ENCODE assay signal across 1 cellular context in the genomic region with DNA sequence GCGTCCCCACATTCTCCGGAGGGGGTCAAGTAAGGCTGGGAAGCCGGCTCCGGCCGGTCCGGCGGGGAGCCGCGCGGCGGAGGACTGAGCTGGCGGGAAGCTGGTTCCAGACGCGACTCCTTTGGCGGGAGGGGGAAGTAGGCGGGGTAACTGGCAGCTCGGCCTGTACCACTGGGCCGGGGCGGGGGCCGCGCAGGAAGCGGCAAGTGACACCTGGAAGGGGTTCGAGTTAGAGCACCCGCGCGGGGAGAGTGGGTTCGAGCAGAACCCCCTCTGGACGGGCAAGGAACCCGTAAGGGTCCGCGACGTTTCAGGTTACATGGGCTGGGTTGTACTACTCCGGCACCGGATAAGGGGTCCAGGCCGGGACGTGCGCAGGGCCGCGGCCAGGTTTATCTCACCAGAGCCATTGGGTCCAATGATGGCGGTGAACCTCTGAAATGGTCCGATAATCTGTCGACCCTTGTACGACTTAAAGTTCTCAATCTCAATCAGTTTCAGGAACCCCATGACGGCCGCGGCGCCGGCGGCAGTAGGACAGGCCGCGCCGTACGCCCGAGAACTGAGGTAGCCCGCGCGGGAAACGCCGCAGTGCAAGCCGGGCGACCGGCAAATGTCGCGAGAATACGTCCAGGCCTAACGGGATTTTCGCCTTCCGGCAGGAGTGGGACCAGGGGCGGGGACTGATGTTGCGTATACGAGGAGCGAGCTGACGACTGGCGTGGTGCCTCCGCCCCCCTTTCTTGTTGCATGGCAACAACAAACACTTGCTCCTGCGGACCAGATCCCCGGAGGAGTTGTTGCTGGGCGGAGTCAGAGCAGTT.
A peak's percentile ranks its signal among the peaks of the same experiment; 100 is the strongest.
TF ChIP-seq lines count a peak whose summit lies in the region.

A gene (plus strand): TSS at position 783 of the 824 bp plus-strand sequence. CDS start 3,404 bp downstream, outside the sequence.
A gene (minus strand): TSS at position 564 of the 824 bp plus-strand sequence. CDS start 54 bp downstream, at position 510.

TF ChIP-seq in HepG2, 621 proteins besides CTCF, POLR2A, EP300 and RAD21 (continues in another document):
- TF ChIP-seq ZNF34 (CRISPR knock-in tag; IDR thresholded peaks at IDR 0.05; ENCODE audit: borderline replicate concordance) (no peak), CREB1 (IDR thresholded peaks at IDR 0.05) (peak; percentile 59), CREB1 (CRISPR knock-in tag; IDR thresholded peaks at IDR 0.05) (0 out of 2 replicates have a peak, but pooled peaks have one; percentile 16), ZNF850 (CRISPR knock-in tag; conservative IDR thresholded peaks at IDR 0.05) (no peak), THAP11 (CRISPR knock-in tag; IDR thresholded peaks at IDR 0.05) (peak; percentile 82), KLF16 (CRISPR knock-in tag; IDR thresholded peaks at IDR 0.05) (no peak), CHD4 (IDR thresholded peaks at IDR 0.05; ENCODE audit: borderline replicate concordance, low read length) (no peak), ZNF761 (CRISPR knock-in tag; conservative IDR thresholded peaks at IDR 0.05) (no peak), ZBTB21 (CRISPR knock-in tag; IDR thresholded peaks at IDR 0.05) (no peak), ZNF703 (CRISPR knock-in tag; IDR thresholded peaks at IDR 0.05; ENCODE audit: borderline replicate concordance) (no peak), KAT8 (CRISPR knock-in tag; IDR thresholded peaks at IDR 0.05) (peak; percentile 80; the same call in 1 of the 2 replicates), NPAS2 (CRISPR knock-in tag; IDR thresholded peaks at IDR 0.05; ENCODE audit: borderline replicate concordance) (no peak), DMAP1 (CRISPR knock-in tag; IDR thresholded peaks at IDR 0.05) (peak; percentile 76), NBN (conservative IDR thresholded peaks at IDR 0.05) (no peak), BHLHE40 (IDR thresholded peaks at IDR 0.05; ENCODE audit: low read length) (peak; percentile 59), KMT2A (CRISPR knock-in tag; IDR thresholded peaks at IDR 0.05) (peak; percentile 33; the same call in 1 of the 2 replicates), ZNF317 (CRISPR knock-in tag; IDR thresholded peaks at IDR 0.05) (no peak), GABPA (IDR thresholded peaks at IDR 0.05; ENCODE audit: low read depth, low read length) (peak; percentile 13; the same call in 1 of the 2 replicates), GABPA (CRISPR knock-in tag; IDR thresholded peaks at IDR 0.05; ENCODE audit: low read depth) (peak; percentile 73), FOXK2 (IDR thresholded peaks at IDR 0.05) (no peak), RFX1 (IDR thresholded peaks at IDR 0.05) (peak; percentile 69), ZNF256 (CRISPR knock-in tag; conservative IDR thresholded peaks at IDR 0.05) (no peak), ZNF792 (CRISPR knock-in tag; IDR thresholded peaks at IDR 0.05) (peak; percentile 2; the same call in 1 of the 2 replicates), GTF3A (CRISPR knock-in tag; conservative IDR thresholded peaks at IDR 0.05) (no peak), ZNF230 (CRISPR knock-in tag; IDR thresholded peaks at IDR 0.05) (no peak), MXI1 (IDR thresholded peaks at IDR 0.05; ENCODE audit: borderline replicate concordance, low read depth, low read length) (peak; percentile 75; the same call in 1 of the 3 replicates), SCMH1 (CRISPR knock-in tag; IDR thresholded peaks at IDR 0.05; ENCODE audit: borderline replicate concordance) (no peak), CBX1 (IDR thresholded peaks at IDR 0.05; ENCODE audit: low read depth) (no peak), KDM5B (CRISPR knock-in tag; IDR thresholded peaks at IDR 0.05; ENCODE audit: borderline replicate concordance) (peak; percentile 38; the same call in 1 of the 2 replicates), ZNF577 (CRISPR knock-in tag; IDR thresholded peaks at IDR 0.05; ENCODE audit: borderline replicate concordance, low read depth) (no peak), ZNF891 (CRISPR knock-in tag; IDR thresholded peaks at IDR 0.05) (no peak), SOX6 (IDR thresholded peaks at IDR 0.05) (no peak), SOX6 (CRISPR knock-in tag; IDR thresholded peaks at IDR 0.05) (0 out of 2 replicates have a peak, but pooled peaks have one; percentile 21)
- TF ChIP-seq, protein P1, sequence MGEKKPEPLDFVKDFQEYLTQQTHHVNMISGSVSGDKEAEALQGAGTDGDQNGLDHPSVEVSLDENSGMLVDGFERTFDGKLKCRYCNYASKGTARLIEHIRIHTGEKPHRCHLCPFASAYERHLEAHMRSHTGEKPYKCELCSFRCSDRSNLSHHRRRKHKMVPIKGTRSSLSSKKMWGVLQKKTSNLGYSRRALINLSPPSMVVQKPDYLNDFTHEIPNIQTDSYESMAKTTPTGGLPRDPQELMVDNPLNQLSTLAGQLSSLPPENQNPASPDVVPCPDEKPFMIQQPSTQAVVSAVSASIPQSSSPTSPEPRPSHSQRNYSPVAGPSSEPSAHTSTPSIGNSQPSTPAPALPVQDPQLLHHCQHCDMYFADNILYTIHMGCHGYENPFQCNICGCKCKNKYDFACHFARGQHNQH (CRISPR knock-in tag; IDR thresholded peaks at IDR 0.05): no peak
- TF ChIP-seq, protein P2, sequence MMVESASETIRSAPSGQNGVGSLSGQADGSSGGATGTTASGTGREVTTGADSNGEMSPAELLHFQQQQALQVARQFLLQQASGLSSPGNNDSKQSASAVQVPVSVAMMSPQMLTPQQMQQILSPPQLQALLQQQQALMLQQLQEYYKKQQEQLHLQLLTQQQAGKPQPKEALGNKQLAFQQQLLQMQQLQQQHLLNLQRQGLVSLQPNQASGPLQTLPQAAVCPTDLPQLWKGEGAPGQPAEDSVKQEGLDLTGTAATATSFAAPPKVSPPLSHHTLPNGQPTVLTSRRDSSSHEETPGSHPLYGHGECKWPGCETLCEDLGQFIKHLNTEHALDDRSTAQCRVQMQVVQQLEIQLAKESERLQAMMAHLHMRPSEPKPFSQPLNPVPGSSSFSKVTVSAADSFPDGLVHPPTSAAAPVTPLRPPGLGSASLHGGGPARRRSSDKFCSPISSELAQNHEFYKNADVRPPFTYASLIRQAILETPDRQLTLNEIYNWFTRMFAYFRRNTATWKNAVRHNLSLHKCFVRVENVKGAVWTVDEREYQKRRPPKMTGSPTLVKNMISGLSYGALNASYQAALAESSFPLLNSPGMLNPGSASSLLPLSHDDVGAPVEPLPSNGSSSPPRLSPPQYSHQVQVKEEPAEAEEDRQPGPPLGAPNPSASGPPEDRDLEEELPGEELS (CRISPR knock-in tag; IDR thresholded peaks at IDR 0.05): no peak
- TF ChIP-seq, protein P3, sequence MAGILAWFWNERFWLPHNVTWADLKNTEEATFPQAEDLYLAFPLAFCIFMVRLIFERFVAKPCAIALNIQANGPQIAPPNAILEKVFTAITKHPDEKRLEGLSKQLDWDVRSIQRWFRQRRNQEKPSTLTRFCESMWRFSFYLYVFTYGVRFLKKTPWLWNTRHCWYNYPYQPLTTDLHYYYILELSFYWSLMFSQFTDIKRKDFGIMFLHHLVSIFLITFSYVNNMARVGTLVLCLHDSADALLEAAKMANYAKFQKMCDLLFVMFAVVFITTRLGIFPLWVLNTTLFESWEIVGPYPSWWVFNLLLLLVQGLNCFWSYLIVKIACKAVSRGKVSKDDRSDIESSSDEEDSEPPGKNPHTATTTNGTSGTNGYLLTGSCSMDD (CRISPR knock-in tag; IDR thresholded peaks at IDR 0.05): no peak
- TF ChIP-seq, protein P4, sequence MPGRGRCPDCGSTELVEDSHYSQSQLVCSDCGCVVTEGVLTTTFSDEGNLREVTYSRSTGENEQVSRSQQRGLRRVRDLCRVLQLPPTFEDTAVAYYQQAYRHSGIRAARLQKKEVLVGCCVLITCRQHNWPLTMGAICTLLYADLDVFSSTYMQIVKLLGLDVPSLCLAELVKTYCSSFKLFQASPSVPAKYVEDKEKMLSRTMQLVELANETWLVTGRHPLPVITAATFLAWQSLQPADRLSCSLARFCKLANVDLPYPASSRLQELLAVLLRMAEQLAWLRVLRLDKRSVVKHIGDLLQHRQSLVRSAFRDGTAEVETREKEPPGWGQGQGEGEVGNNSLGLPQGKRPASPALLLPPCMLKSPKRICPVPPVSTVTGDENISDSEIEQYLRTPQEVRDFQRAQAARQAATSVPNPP (CRISPR knock-in tag; IDR thresholded peaks at IDR 0.05): no peak
- TF ChIP-seq, protein P5, sequence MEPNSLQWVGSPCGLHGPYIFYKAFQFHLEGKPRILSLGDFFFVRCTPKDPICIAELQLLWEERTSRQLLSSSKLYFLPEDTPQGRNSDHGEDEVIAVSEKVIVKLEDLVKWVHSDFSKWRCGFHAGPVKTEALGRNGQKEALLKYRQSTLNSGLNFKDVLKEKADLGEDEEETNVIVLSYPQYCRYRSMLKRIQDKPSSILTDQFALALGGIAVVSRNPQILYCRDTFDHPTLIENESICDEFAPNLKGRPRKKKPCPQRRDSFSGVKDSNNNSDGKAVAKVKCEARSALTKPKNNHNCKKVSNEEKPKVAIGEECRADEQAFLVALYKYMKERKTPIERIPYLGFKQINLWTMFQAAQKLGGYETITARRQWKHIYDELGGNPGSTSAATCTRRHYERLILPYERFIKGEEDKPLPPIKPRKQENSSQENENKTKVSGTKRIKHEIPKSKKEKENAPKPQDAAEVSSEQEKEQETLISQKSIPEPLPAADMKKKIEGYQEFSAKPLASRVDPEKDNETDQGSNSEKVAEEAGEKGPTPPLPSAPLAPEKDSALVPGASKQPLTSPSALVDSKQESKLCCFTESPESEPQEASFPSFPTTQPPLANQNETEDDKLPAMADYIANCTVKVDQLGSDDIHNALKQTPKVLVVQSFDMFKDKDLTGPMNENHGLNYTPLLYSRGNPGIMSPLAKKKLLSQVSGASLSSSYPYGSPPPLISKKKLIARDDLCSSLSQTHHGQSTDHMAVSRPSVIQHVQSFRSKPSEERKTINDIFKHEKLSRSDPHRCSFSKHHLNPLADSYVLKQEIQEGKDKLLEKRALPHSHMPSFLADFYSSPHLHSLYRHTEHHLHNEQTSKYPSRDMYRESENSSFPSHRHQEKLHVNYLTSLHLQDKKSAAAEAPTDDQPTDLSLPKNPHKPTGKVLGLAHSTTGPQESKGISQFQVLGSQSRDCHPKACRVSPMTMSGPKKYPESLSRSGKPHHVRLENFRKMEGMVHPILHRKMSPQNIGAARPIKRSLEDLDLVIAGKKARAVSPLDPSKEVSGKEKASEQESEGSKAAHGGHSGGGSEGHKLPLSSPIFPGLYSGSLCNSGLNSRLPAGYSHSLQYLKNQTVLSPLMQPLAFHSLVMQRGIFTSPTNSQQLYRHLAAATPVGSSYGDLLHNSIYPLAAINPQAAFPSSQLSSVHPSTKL (CRISPR knock-in tag; IDR thresholded peaks at IDR 0.05): no peak
- TF ChIP-seq, protein P6, sequence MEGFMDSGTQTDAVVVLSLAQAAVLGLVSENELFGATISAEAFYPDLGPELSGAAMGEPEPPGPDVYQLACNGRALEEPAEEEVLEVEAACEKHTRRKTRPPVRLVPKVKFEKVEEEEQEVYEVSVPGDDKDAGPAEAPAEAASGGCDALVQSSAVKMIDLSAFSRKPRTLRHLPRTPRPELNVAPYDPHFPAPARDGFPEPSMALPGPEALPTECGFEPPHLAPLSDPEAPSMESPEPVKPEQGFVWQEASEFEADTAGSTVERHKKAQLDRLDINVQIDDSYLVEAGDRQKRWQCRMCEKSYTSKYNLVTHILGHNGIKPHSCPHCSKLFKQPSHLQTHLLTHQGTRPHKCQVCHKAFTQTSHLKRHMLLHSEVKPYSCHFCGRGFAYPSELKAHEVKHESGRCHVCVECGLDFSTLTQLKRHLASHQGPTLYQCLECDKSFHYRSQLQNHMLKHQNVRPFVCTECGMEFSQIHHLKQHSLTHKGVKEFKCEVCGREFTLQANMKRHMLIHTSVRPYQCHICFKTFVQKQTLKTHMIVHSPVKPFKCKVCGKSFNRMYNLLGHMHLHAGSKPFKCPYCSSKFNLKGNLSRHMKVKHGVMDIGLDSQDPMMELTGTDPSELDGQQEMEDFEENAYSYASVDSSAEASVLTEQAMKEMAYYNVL (CRISPR knock-in tag; IDR thresholded peaks at IDR 0.05; ENCODE audit: borderline replicate concordance): no peak
- TF ChIP-seq, protein P7, sequence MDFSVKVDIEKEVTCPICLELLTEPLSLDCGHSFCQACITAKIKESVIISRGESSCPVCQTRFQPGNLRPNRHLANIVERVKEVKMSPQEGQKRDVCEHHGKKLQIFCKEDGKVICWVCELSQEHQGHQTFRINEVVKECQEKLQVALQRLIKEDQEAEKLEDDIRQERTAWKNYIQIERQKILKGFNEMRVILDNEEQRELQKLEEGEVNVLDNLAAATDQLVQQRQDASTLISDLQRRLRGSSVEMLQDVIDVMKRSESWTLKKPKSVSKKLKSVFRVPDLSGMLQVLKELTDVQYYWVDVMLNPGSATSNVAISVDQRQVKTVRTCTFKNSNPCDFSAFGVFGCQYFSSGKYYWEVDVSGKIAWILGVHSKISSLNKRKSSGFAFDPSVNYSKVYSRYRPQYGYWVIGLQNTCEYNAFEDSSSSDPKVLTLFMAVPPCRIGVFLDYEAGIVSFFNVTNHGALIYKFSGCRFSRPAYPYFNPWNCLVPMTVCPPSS (IDR thresholded peaks at IDR 0.05): no peak
- TF ChIP-seq, protein P8, sequence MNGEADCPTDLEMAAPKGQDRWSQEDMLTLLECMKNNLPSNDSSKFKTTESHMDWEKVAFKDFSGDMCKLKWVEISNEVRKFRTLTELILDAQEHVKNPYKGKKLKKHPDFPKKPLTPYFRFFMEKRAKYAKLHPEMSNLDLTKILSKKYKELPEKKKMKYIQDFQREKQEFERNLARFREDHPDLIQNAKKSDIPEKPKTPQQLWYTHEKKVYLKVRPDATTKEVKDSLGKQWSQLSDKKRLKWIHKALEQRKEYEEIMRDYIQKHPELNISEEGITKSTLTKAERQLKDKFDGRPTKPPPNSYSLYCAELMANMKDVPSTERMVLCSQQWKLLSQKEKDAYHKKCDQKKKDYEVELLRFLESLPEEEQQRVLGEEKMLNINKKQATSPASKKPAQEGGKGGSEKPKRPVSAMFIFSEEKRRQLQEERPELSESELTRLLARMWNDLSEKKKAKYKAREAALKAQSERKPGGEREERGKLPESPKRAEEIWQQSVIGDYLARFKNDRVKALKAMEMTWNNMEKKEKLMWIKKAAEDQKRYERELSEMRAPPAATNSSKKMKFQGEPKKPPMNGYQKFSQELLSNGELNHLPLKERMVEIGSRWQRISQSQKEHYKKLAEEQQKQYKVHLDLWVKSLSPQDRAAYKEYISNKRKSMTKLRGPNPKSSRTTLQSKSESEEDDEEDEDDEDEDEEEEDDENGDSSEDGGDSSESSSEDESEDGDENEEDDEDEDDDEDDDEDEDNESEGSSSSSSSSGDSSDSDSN (CRISPR knock-in tag; IDR thresholded peaks at IDR 0.05): 0 out of 2 replicates have a peak, but pooled peaks have one; percentile 24
- TF ChIP-seq, protein P9, sequence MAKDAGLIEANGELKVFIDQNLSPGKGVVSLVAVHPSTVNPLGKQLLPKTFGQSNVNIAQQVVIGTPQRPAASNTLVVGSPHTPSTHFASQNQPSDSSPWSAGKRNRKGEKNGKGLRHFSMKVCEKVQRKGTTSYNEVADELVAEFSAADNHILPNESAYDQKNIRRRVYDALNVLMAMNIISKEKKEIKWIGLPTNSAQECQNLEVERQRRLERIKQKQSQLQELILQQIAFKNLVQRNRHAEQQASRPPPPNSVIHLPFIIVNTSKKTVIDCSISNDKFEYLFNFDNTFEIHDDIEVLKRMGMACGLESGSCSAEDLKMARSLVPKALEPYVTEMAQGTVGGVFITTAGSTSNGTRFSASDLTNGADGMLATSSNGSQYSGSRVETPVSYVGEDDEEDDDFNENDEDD (CRISPR knock-in tag; IDR thresholded peaks at IDR 0.05; ENCODE audit: borderline replicate concordance): peak; percentile 85; the same call in 1 of the 2 replicates
